1 cellular context compared by ENCODE assay signal in genomic region chr17:32596666-32597065, GRCh38.
TF ChIP-seq lines count a peak whose summit lies in the region.

No MANE protein-coding gene starts in this region.

TF ChIP-seq in GM12878, 131 proteins besides CTCF, POLR2A, EP300 and RAD21 (continued from another document):
- TF ChIP-seq EED (IDR thresholded peaks at IDR 0.05; ENCODE audit: low read depth) (peak; percentile 31; the same call in 1 of the 2 replicates), BHLHE40 (IDR thresholded peaks at IDR 0.05; ENCODE audit: borderline replicate concordance in 1 of 2, low read depth in 2 of 2, low read length in 1 of 2) (peak in 1 of 2 experiments; percentile 36; a peak in 1 of 4 replicates), TCF12 (IDR thresholded peaks at IDR 0.05; ENCODE audit: low read depth, low read length) (0 out of 2 replicates have a peak, but pooled peaks have one; percentile 24), MLLT1 (IDR thresholded peaks at IDR 0.05) (peak; percentile 44; the same call in 1 of the 2 replicates), KLF5 (IDR thresholded peaks at IDR 0.05; ENCODE audit: partially characterized antibody) (no peak)
